ENCODE assay signal across 1 cellular context in genomic region chr5:54022156-54022685, GRCh38.
TF ChIP-seq lines count a peak whose summit lies in the region.

No MANE protein-coding gene starts in this region.

TF ChIP-seq in GM23338, 12 proteins besides CTCF, POLR2A, EP300 and RAD21 (continued from another document):
- TF ChIP-seq ZNF462 (CRISPR knock-in tag; IDR thresholded peaks at IDR 0.05) (no peak), STAT1 (IDR thresholded peaks at IDR 0.05; ENCODE audit: unreplicated experiment) (no peak), CREB1 (CRISPR knock-in tag; IDR thresholded peaks at IDR 0.05; ENCODE audit: low read depth) (no peak), NANOG (IDR thresholded peaks at IDR 0.05; ENCODE audit: borderline replicate concordance) (no peak), ETS1 (IDR thresholded peaks at IDR 0.05) (no peak), ZNF114 (CRISPR knock-in tag; IDR thresholded peaks at IDR 0.05) (no peak), EZH2phosphoT487 (IDR thresholded peaks at IDR 0.05; ENCODE audit: unreplicated experiment) (no peak)
